ENCODE assay signal across 26 cellular contexts in the genomic region with DNA sequence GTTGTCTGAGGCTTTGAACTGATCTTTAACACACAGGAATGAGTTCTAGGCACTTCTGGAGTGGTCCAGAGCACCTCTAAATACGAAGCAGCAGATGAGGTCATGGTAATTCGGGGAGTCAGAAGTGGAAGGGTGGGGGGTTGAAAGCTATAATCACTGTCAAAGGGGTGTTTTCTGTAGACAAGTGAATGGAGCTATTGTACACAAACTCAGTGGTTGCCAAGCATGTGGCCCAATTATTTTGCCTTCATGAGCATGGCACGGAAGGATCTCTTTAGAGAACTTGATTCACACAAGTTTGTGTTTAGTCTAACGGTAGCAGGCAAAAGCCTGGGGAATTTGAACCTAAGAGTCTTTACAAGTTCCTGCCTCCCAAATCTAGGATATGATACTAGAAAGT. TPM values are rescaled to one million over a fixed set of nuclear protein-coding genes. Genes with fewer than 3 reads are reported as not detected.
DNase-seq lines count a peak whose midpoint lies in the region; ATAC-seq lines count a peak whose summit lies in the region.
"Had no signal": no experiment of that assay in that cellular context is flagged by ENCODE, and none has a peak within 500 bp of the region (broad histone marks: within the 10 kb centered on the region; RNA-seq: fewer than 3 reads in every experiment).

No MANE protein-coding gene starts in this region.

- no peaks in the 10 kb centered on the region; the same call in 1 of the 2 replicates for H3K27me3 ChIP-seq in MG63

- no peak for ATAC-seq in GM18520 (IDR thresholded peaks at IDR 0.05; ENCODE audit: unreplicated experiment)
- ATAC-seq: A549, esophagus mucosa had no signal

- in situ Hi-C loops in SK-MEL-5 (cut with HindIII; ENCODE audit: low pct_unique_long_range_greater_than_20kb, low sequenced_read_pairs) = no loop called here

- DNase-seq in C1 segment of cervical spinal cord (lab: John Stamatoyannopoulos, UW) (peak in 11 of 14 donors; percentile 17 to 68 (median 46)), SK-MEL-5 (ENCODE audit: low read depth, low spot score) (peak; percentile 93), foreskin melanocyte (peak; percentile 97), occipital lobe (lab: John Stamatoyannopoulos, UW) (peak; percentile 49), CD1c-positive myeloid dendritic cell (ENCODE audit: extremely low spot score) (no peak), MG63 (no peak), RKO (ENCODE audit: low spot score) (no peak)
- DNase-seq: activated CD4-positive, alpha-beta T cell treated with anti-CD3 and anti-CD28 coated beads, Interleukin-2, amount 10 ng/mL, durations not matched to agents 7 days and 5 days; activated gamma-delta T cell treated with Interleukin-2 at 50 U/mL for 16 hours; activated T-cell treated with anti-CD3 and anti-CD28 coated beads, Interleukin-2, amount 50 U/mL, for 24 hours; AML-193; CD8-positive, alpha-beta memory T cell; cortex of kidney; DMS79 treated with DMSO at 0.1 percent for 48 hours; foreskin fibroblast; KG1; NCI-H1436 treated with DMSO at 0.1 percent for 48 hours; NCI-H510A treated with DMSO at 0.1 percent for 48 hours; PC-9; SHP77; stimulated activated CD4-positive, alpha-beta T cell treated with anti-CD3 and anti-CD28 coated beads, Interleukin-15, amount 100 ng/mL, for 24 hours; tibial artery had no signal

- H3K4me3 ChIP-seq in MG63 = no peak overlapping the region
- H3K4me3 ChIP-seq: A549, neural progenitor cell, PC-9, tibial artery had no signal

- no peaks in the 10 kb centered on the region for H3K36me3 ChIP-seq in MG63
- H3K36me3 ChIP-seq: neural progenitor cell, tibial artery had no signal

- no peaks in the 10 kb centered on the region for H3K9me3 ChIP-seq in MG63
- H3K9me3 ChIP-seq: A549, tibial artery had no signal

RNA-seq across cellular contexts. Expression of a gene that starts 6.3 kb away (rescaled TPM):
- total RNA-seq in SK-MEL-5 (2014; rRNA removed; shearing (Covaris generic)) = 14.3 and 16.3 TPM in 2 replicates
- 10.7 and 16.2 TPM in 2 replicates for polyA plus RNA-seq in SK-MEL-5 (2015; cell fraction: cytosol; rRNA removed)
- 18.8 and 23.0 TPM in 2 replicates for polyA plus RNA-seq in SK-MEL-5 (2015; cell fraction: nucleus; rRNA removed)
- total RNA-seq in occipital lobe = 29.2 TPM
- total RNA-seq in MG63 (2014; rRNA removed; shearing (Covaris generic); ENCODE audit: low replicate concordance) = 5.4 and 13.8 TPM in 2 replicates

Comparison
In these comparisons a context has a peak if more than half of its experiments do, and no peak if none do; other contexts are left out.
1. DNase-seq: peak in C1 segment of cervical spinal cord (11 of 14), SK-MEL-5 (single experiment), foreskin melanocyte (single experiment) and occipital lobe (single experiment); none in CD1c-positive myeloid dendritic cell (single experiment), MG63 (single experiment) and RKO (single experiment).